Comparison of ENCODE assay signal across 19 cellular contexts in genomic region chr4:161546902-161547301, GRCh38.
DNase-seq lines count a peak whose midpoint lies in the region; ATAC-seq and TF ChIP-seq lines count a peak whose summit lies in the region.
"Had no signal": no experiment of that assay in that cellular context is flagged by ENCODE, and none has a peak within 500 bp of the region (broad histone marks: within the 10 kb centered on the region; RNA-seq: fewer than 3 reads in every experiment).

No MANE protein-coding gene starts in this region.

- H3K27ac ChIP-seq in HCT116 (ENCODE audit: low read depth, low read length), result no peak overlapping the region
- no peak overlapping the region for H3K27ac ChIP-seq in foreskin keratinocyte
- H3K27ac ChIP-seq in smooth muscle cell (ENCODE audit: low read depth), result no peak overlapping the region

- H3K9me3 ChIP-seq in HCT116 (ENCODE audit: control insufficient read depth in 1 of 2, insufficient read depth in 1 of 2, low read depth in 1 of 2, low read length in 2 of 2), result no peaks in the 10 kb centered on the region
- no peaks in the 10 kb centered on the region for H3K9me3 ChIP-seq in smooth muscle cell (replicated peaks; ENCODE audit: low read depth)
- H3K9me3 ChIP-seq: HAP-1, SK-N-SH had no signal

- ATAC-seq in HCT116 (no peak), foreskin keratinocyte (peak; percentile 71)
- ATAC-seq: GM12878, K562, PC-3 had no signal

- H4K20me1 ChIP-seq in HCT116 (ENCODE audit: insufficient read depth) (no peaks in the 10 kb centered on the region), smooth muscle cell (ENCODE audit: low read depth) (no peaks in the 10 kb centered on the region)

- H2AFZ ChIP-seq in HCT116 (ENCODE audit: low read depth, low read length, poor library complexity, severe bottlenecking) (peak overlapping the region; percentile 74), smooth muscle cell (ENCODE audit: low read depth) (no peak overlapping the region)

- RAD21 ChIA-PET in HCT116 (lab: Charles Lee; ENCODE audit: low non-redundant PET in 1 of 2, low total read pairs in 2 of 2, uncharacterized antibody in 2 of 2, unreplicated experiment in 2 of 2), result no interaction called here

- H3K9ac ChIP-seq in HCT116 (ENCODE audit: low read length) (no peak overlapping the region), smooth muscle cell (ENCODE audit: low read depth) (no peak overlapping the region)
- H3K9ac ChIP-seq: SK-N-SH had no signal

- POLR2A ChIA-PET in HCT116 (lab: Charles Lee), result no interaction called here

- no peak for DNase-seq in HCT116 (ENCODE audit: low read depth, low spot score)
- peak; percentile 26 for DNase-seq in NCI-H446 treated with DMSO at 0.1 percent for 48 hours (lab: John Stamatoyannopoulos, UW)
- peak; percentile 67 for DNase-seq in amniotic epithelial cell (ENCODE audit: low read depth)
- peak in 1 of 2 donors; percentile 24 for DNase-seq in foreskin keratinocyte
- DNase-seq in AML-193 (lab: John Stamatoyannopoulos, UW), result no peak
- no peak for DNase-seq in smooth muscle cell (lab: John Stamatoyannopoulos, UW; ENCODE audit: unreplicated experiment)
- no peak for DNase-seq in hippocampal formation (lab: John Stamatoyannopoulos, UW)
- no peak for DNase-seq in NCI-H524 (lab: John Stamatoyannopoulos, UW)
- DNase-seq: Calu3; CD4-positive, alpha-beta T cell; NCI-H1105 treated with DMSO at 0.1 percent for 48 hours; NCI-H187; NCI-H2171 treated with DMSO at 0.1 percent for 48 hours; NCI-H510A treated with DMSO at 0.1 percent for 48 hours; PC-3; SK-N-SH had no signal

- H3K79me2 ChIP-seq in HCT116 (ENCODE audit: insufficient read depth, low read length) (no peaks in the 10 kb centered on the region), smooth muscle cell (ENCODE audit: low read depth) (no peaks in the 10 kb centered on the region)

- H3K4me2 ChIP-seq in HCT116 (ENCODE audit: low read length) (no peak overlapping the region), smooth muscle cell (no peak overlapping the region)
- H3K4me2 ChIP-seq: SK-N-SH had no signal

- H3K4me3 ChIP-seq in HCT116 (replicated peaks in 1 of 2; ENCODE audit: low read depth in 1 of 2, low read length in 2 of 2), result no peak overlapping the region
- H3K4me3 ChIP-seq in smooth muscle cell, result no peak overlapping the region
- H3K4me3 ChIP-seq: GM12878, HAP-1, K562 had no signal

- CTCF ChIA-PET in HCT116 (lab: Charles Lee), result interaction anchor here (1.1 kb wide), 2 partner anchors 35 to 405 kb away, joined by 3 read pairs; no protein-coding TSS in a partner anchor

- no peaks in the 10 kb centered on the region for H3K36me3 ChIP-seq in HCT116 (ENCODE audit: control insufficient read depth in 1 of 2, insufficient read depth in 2 of 2, low read length in 2 of 2)
- H3K36me3 ChIP-seq in smooth muscle cell (ENCODE audit: low read depth), result no peaks in the 10 kb centered on the region
- H3K36me3 ChIP-seq: HAP-1 had no signal

- intact Hi-C loops in HCT116 (cut with micrococcal nuclease), result no loop called here

- H3K27me3 ChIP-seq in HCT116 (ENCODE audit: insufficient read depth, low read length) (no peaks in the 10 kb centered on the region), foreskin keratinocyte (no peaks in the 10 kb centered on the region), smooth muscle cell (ENCODE audit: low read depth) (no peaks in the 10 kb centered on the region)

- TF ChIP-seq POLR2A in HCT116 (IDR thresholded peaks at IDR 0.05; ENCODE audit: borderline replicate concordance, extremely low read depth, insufficient read depth, insufficient read length), result no peak

- H3K4me1 ChIP-seq in HCT116 (ENCODE audit: control insufficient read depth in 1 of 2, insufficient read depth in 2 of 2, low read length in 2 of 2) (no peaks in the 10 kb centered on the region), foreskin keratinocyte (no peaks in the 10 kb centered on the region), smooth muscle cell (ENCODE audit: low read depth) (no peaks in the 10 kb centered on the region)
- H3K4me1 ChIP-seq: HAP-1 had no signal

- TF ChIP-seq CTCF in HCT116 (IDR thresholded peaks at IDR 0.05 in 2 of 3, conservative IDR thresholded peaks at IDR 0.05 in 1 of 3; ENCODE audit: borderline replicate concordance in 1 of 3, insufficient read depth in 1 of 3, low read depth in 2 of 3, low read length in 2 of 3), result no peak
- TF ChIP-seq CTCF in foreskin keratinocyte (conservative IDR thresholded peaks at IDR 0.05), result no peak
- TF ChIP-seq CTCF in smooth muscle cell (IDR thresholded peaks at IDR 0.05; ENCODE audit: borderline replicate concordance, insufficient read depth, poor library complexity, severe bottlenecking), result no peak

- no peaks in the 10 kb centered on the region for H3K9me2 ChIP-seq in HCT116 (ENCODE audit: insufficient read depth)
- H3K9me2 ChIP-seq: SK-N-SH had no signal

- no peak for TF ChIP-seq RAD21 in HCT116 (IDR thresholded peaks at IDR 0.05; ENCODE audit: low read depth)

- no TSS peak for BruUV-seq in HCT116 (replicated peaks; lab: Mats Ljungman, UMichigan)

- no peaks in the 10 kb centered on the region for H3F3A ChIP-seq in smooth muscle cell (ENCODE audit: low read depth)

- WGBS in smooth muscle cell (ENCODE audit: low lambda C conversion rate), result 82% methylated on average over 5 of the region's 5 CpGs

TF ChIP-seq in HCT116, 20 proteins besides CTCF, POLR2A, EP300 and RAD21:
- no peak for TF ChIP-seq CBX3 (IDR thresholded peaks at IDR 0.05; ENCODE audit: low read depth)

Comparison
In these comparisons a context has a peak if more than half of its experiments do, and no peak if none do; other contexts are left out.
1. DNase-seq: peak in NCI-H446 treated with DMSO at 0.1 percent for 48 hours (single experiment) and amniotic epithelial cell (single experiment); none in HCT116 (single experiment), AML-193 (0 of 2), smooth muscle cell (single experiment), hippocampal formation (0 of 2) and NCI-H524 (0 of 2).